Comparison of ENCODE assay signal across 8 cellular contexts in the genomic region with DNA sequence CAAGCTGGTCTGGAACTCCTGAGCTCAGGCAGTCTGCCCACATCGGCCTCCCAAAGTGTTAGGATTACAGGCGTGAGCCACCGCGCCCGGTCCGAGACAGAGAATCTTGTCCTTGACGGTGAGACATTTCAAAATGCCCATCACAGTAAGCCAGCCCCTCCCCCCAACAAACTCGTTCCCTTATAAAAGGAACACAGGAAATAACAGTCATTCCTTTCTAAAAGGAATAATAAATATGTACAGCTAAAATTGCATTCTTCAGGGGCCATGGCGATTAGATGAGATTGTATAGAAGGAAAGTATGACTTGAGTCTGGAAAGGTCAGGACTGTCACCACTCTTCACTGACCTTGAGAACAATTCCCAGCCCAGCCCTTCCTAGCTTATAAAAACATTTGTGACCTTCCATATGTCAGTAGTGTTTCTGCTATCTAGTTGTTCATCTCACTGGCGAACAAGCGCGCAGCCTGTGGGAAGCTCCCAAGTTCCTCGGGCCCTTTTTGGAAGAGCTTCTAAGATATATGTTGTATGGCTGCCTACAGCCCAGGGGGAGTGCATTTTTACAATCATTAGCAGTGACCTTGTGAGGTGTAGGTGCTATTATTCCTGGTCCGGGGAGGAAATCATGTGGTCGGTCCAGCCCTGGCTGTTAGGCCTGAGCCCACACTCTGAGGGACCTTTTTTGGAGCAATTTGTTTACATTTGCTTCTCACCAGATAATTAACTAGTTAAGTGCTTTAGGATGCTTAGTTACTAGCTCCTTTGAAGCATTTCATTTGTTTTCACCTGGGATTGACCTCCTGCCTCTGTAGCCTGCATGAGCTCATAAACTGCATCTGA. TPM values are rescaled to one million over a fixed set of nuclear protein-coding genes. Genes with fewer than 3 reads are reported as not detected.
DNase-seq lines count a peak whose midpoint lies in the region; ATAC-seq, FAIRE-seq and TF ChIP-seq lines count a peak whose summit lies in the region.

No MANE protein-coding gene starts in this region.

- ATAC-seq in activated T-cell treated with anti-CD3 and anti-CD28 coated beads, Interleukin-2, amount 50 U/mL, for 72 hours (replicated peaks in 1 of 2) = no peak
- ATAC-seq in activated T-cell treated with anti-CD3 and anti-CD28 coated beads, Interleukin-2, amount 50 U/mL, for 4 hours = no peak
- ATAC-seq in body of pancreas = no peak
- ATAC-seq in HepG2 = peak; percentile 49
- ATAC-seq in foreskin keratinocyte = no peak
- ATAC-seq in GM18498 (IDR thresholded peaks at IDR 0.05; ENCODE audit: unreplicated experiment) = no peak

- no peak overlapping the region for H2AFZ ChIP-seq in HepG2 (ENCODE audit: low read length)

- TF ChIP-seq POLR2A in body of pancreas (IDR thresholded peaks at IDR 0.05) (no peak), HepG2 (IDR thresholded peaks at IDR 0.05; ENCODE audit: insufficient read depth in 1 of 2, low read depth in 2 of 2, low read length in 2 of 2) (no peak)

- H3K79me2 ChIP-seq in HepG2 (ENCODE audit: insufficient read depth, low read length) = peaks cover 88% of the 10 kb centered on the region

- TF ChIP-seq RAD21 in HepG2 (CRISPR knock-in tag; IDR thresholded peaks at IDR 0.05) = no peak

- peaks cover 63% of the 10 kb centered on the region for H3K4me1 Mint-ChIP-seq in activated T-cell treated with anti-CD3 and anti-CD28 coated beads, Interleukin-2, amount 50 U/mL, for 72 hours (ENCODE audit: low read depth)
- H3K4me1 Mint-ChIP-seq in activated T-cell treated with anti-CD3 and anti-CD28 coated beads, Interleukin-2, amount 50 U/mL, for 4 hours (ENCODE audit: low read depth) = peaks cover 74% of the 10 kb centered on the region

- no peaks in the 10 kb centered on the region for H3K9me3 ChIP-seq in body of pancreas
- H3K9me3 ChIP-seq in HepG2 (ENCODE audit: low read length) = no peaks in the 10 kb centered on the region
- no peaks in the 10 kb centered on the region for H3K9me3 ChIP-seq in tibial artery

- WGBS in body of pancreas, 2 donors = 44 to 55% methylated on average over 15 of the region's 15 CpGs
- WGBS in HepG2 (ENCODE audit: low lambda C conversion rate) = 66% methylated on average over 12 of the region's 15 CpGs

- BruUV-seq in HepG2 (replicated peaks; lab: Mats Ljungman, UMichigan) = no TSS peak

- H3K4me2 ChIP-seq in HepG2 (ENCODE audit: low read depth, low read length) = peak overlapping the region; percentile 39; the same call in 1 of the 2 replicates

- H4K20me1 ChIP-seq in HepG2 (ENCODE audit: insufficient read depth, low read length) = peaks cover 44% of the 10 kb centered on the region

- TF ChIP-seq CTCF in body of pancreas (IDR thresholded peaks at IDR 0.05) (no peak), HepG2 (CRISPR knock-in tag; IDR thresholded peaks at IDR 0.05) (no peak), tibial artery (IDR thresholded peaks at IDR 0.05) (no peak), foreskin keratinocyte (conservative IDR thresholded peaks at IDR 0.05) (no peak)

- H3K4me3 ChIP-seq in body of pancreas (no peak overlapping the region), HepG2 (replicated peaks in 1 of 3; ENCODE audit: insufficient read depth in 1 of 3, low read depth in 2 of 3, low read length in 3 of 3) (no peak overlapping the region), tibial artery (peak overlapping the region in 1 of 2 donors; percentile 18)

- peaks cover 8 to 14% of the 10 kb centered on the region in 2 donors for H3K36me3 Mint-ChIP-seq in activated T-cell treated with anti-CD3 and anti-CD28 coated beads, Interleukin-2, amount 50 U/mL, for 72 hours (ENCODE audit: insufficient read depth in 2 of 2)
- H3K36me3 Mint-ChIP-seq in activated T-cell treated with anti-CD3 and anti-CD28 coated beads, Interleukin-2, amount 50 U/mL, for 4 hours (ENCODE audit: insufficient read depth) = peaks cover 12% of the 10 kb centered on the region

- no peaks in the 10 kb centered on the region for H3K27me3 Mint-ChIP-seq in activated T-cell treated with anti-CD3 and anti-CD28 coated beads, Interleukin-2, amount 50 U/mL, for 72 hours (ENCODE audit: low read depth)
- no peaks in the 10 kb centered on the region for H3K27me3 Mint-ChIP-seq in activated T-cell treated with anti-CD3 and anti-CD28 coated beads, Interleukin-2, amount 50 U/mL, for 4 hours (ENCODE audit: low read depth)

- POLR2A ChIA-PET in HepG2 (lab: Yijun Ruan, JAX) = interaction anchor here (0.9 kb wide), 1 partner anchor 12 kb away, joined by 3 read pairs; no protein-coding TSS in a partner anchor

- peak overlapping the region; percentile 49 for H3K27ac Mint-ChIP-seq in activated T-cell treated with anti-CD3 and anti-CD28 coated beads, Interleukin-2, amount 50 U/mL, for 72 hours

- no peaks in the 10 kb centered on the region for H3K9me3 Mint-ChIP-seq in activated T-cell treated with anti-CD3 and anti-CD28 coated beads, Interleukin-2, amount 50 U/mL, for 72 hours
- no peaks in the 10 kb centered on the region for H3K9me3 Mint-ChIP-seq in activated T-cell treated with anti-CD3 and anti-CD28 coated beads, Interleukin-2, amount 50 U/mL, for 4 hours

- FAIRE-seq in HepG2 (lab: Jason Lieb, UNC) = no peak

- H3K36me3 ChIP-seq in body of pancreas (replicated peaks in 1 of 2; ENCODE audit: insufficient read depth in 1 of 2, low read depth in 2 of 2) (no peaks in the 10 kb centered on the region), HepG2 (replicated peaks in 1 of 2; ENCODE audit: control insufficient read depth in 1 of 2, insufficient read depth in 2 of 2, low read length in 2 of 2) (no peaks in the 10 kb centered on the region; a peak in 1 of 5 replicates), tibial artery (no peaks in the 10 kb centered on the region)

- peaks cover 62% of the 10 kb centered on the region for H3K4me1 ChIP-seq in body of pancreas
- peaks cover 71% of the 10 kb centered on the region for H3K4me1 ChIP-seq in HepG2 (ENCODE audit: insufficient read depth, low read length)
- H3K4me1 ChIP-seq in tibial artery = peaks cover 0 to 96% (median 54%) of the 10 kb centered on the region in 4 donors
- H3K4me1 ChIP-seq in foreskin keratinocyte = peaks cover 19% of the 10 kb centered on the region

- H3K4me3 Mint-ChIP-seq in activated T-cell treated with anti-CD3 and anti-CD28 coated beads, Interleukin-2, amount 50 U/mL, for 72 hours = no peak overlapping the region
- no peak overlapping the region for H3K4me3 Mint-ChIP-seq in activated T-cell treated with anti-CD3 and anti-CD28 coated beads, Interleukin-2, amount 50 U/mL, for 4 hours

- H3K27me3 ChIP-seq in body of pancreas (no peaks in the 10 kb centered on the region), HepG2 (ENCODE audit: control insufficient read depth in 1 of 2, insufficient read depth in 2 of 2, low read length in 2 of 2) (no peaks in the 10 kb centered on the region), tibial artery (no peaks in the 10 kb centered on the region), foreskin keratinocyte (no peaks in the 10 kb centered on the region)

- H3K27ac ChIP-seq in body of pancreas (peak overlapping the region; percentile 2 to 37 (median 8)), HepG2 (ENCODE audit: extremely low read length, insufficient read depth, low read length) (peak overlapping the region; percentile 28), tibial artery (peak overlapping the region; percentile 46 to 48), foreskin keratinocyte (no peak overlapping the region)

- CTCF ChIA-PET in HepG2 (lab: Yijun Ruan, JAX; ENCODE audit: low intra/inter-chr PET ratio, low total read pairs) = no interaction called here

- DNase-seq in activated T-cell treated with anti-CD3 and anti-CD28 coated beads, Interleukin-2, amount 50 U/mL, for 72 hours = no peak
- no peak for DNase-seq in activated T-cell treated with anti-CD3 and anti-CD28 coated beads, Interleukin-2, amount 50 U/mL, for 4 hours
- DNase-seq in body of pancreas = no peak
- no peak for DNase-seq in HepG2 (ENCODE audit: low spot score)
- DNase-seq in tibial artery = no peak
- no peak for DNase-seq in foreskin keratinocyte
- DNase-seq in NCI-H446 treated with DMSO at 0.1 percent for 48 hours (lab: John Stamatoyannopoulos, UW) = no peak

- no peak for TF ChIP-seq EP300 in HepG2 (IDR thresholded peaks at IDR 0.05; ENCODE audit: low read depth in 2 of 2, low read length in 2 of 2)
- TF ChIP-seq EP300 in HepG2 (CRISPR knock-in tag; IDR thresholded peaks at IDR 0.05; ENCODE audit: borderline replicate concordance) = no peak

- H3K9ac ChIP-seq in HepG2 (ENCODE audit: insufficient read depth, low read depth, low read length) = no peak overlapping the region

- intact Hi-C loops in body of pancreas (cut with DNase I) (no loop called here), HepG2 (cut with micrococcal nuclease; ENCODE audit: unreplicated experiment) (no loop called here), tibial artery (cut with DNase I; ENCODE audit: low total_unique reads) (loop anchor here (10.0 kb wide), 1 partner anchor 291 kb away; no protein-coding TSS in a partner anchor)

- in situ Hi-C loops in HepG2 (cut with HindIII; ENCODE audit: extremely low pct_ligation_motif_present, low pct_unique_long_range_greater_than_20kb) = no loop called here

RNA-seq across cellular contexts. Expression of a gene that starts 8.7 kb away (rescaled TPM):
- 100 to 1,000 TPM; 145 to 151 TPM for total RNA-seq in activated T-cell treated with anti-CD3 and anti-CD28 coated beads, Interleukin-2, amount 50 U/mL, for 72 hours
- total RNA-seq in activated T-cell treated with anti-CD3 and anti-CD28 coated beads, Interleukin-2, amount 50 U/mL, for 4 hours = 100 to 1,000 TPM; 194 to 215 (median 212) TPM
- total RNA-seq in body of pancreas (10 to 100 TPM; 26.4 to 29.8 TPM), HepG2 (2016; rRNA removed; fragmentation: Illumina TruSeq; extraction: Trizol) (28.5 and 38.6 TPM in 2 replicates), foreskin keratinocyte (126 and 127 TPM in 2 replicates)
- 12.7 and 18.5 TPM in 2 replicates for total RNA-seq in HepG2 (2016; cell fraction: cytosol; rRNA removed; fragmentation: Illumina TruSeq; extraction: Trizol; ENCODE audit: low read depth)
- total RNA-seq in HepG2 (2016; cell fraction: insoluble cytoplasmic fraction; rRNA removed; fragmentation: Illumina TruSeq; extraction: Trizol) = 31.4 and 32.6 TPM in 2 replicates
- 51.4 and 51.8 TPM in 2 replicates for total RNA-seq in HepG2 (2016; cell fraction: membrane; rRNA removed; fragmentation: Illumina TruSeq; extraction: Trizol)
- 18.9 and 20.9 TPM in 2 replicates for total RNA-seq in HepG2 (2016; cell fraction: nucleus; rRNA removed; fragmentation: Illumina TruSeq; extraction: Trizol)
- polyA plus RNA-seq in HepG2 (2011; rRNA removed) (41.4 and 49.1 TPM in 2 replicates), foreskin keratinocyte (104 and 119 TPM in 2 replicates)
- 42.6 and 48.7 TPM in 2 replicates for polyA plus RNA-seq in HepG2 (2011; cell fraction: cytosol; rRNA removed)
- polyA plus RNA-seq in HepG2 (2011; cell fraction: nucleus; rRNA removed) = 28.2 and 28.3 TPM in 2 replicates
- polyA plus RNA-seq in HepG2 (2012) = 34.4 and 36.9 TPM in 2 replicates
- polyA plus RNA-seq in HepG2 (2016; cell fraction: cytosol; fragmentation: Illumina TruSeq; extraction: Trizol; ENCODE audit: low read depth) = 56.7 and 58.7 TPM in 2 replicates
- polyA plus RNA-seq in HepG2 (2016; cell fraction: insoluble cytoplasmic fraction; fragmentation: Illumina TruSeq; extraction: Trizol; ENCODE audit: low read depth) = 71.8 and 88.8 TPM in 2 replicates
- 116 and 117 TPM in 2 replicates for polyA plus RNA-seq in HepG2 (2016; cell fraction: membrane; fragmentation: Illumina TruSeq; extraction: Trizol; ENCODE audit: low read depth)
- polyA plus RNA-seq in HepG2 (2016; cell fraction: nucleus; fragmentation: Illumina TruSeq; extraction: Trizol; ENCODE audit: insufficient read depth, low read depth) = 51.4 and 59.8 TPM in 2 replicates
- 50.6 and 97.3 TPM in 2 replicates for polyA minus RNA-seq in HepG2 (2011; rRNA and poly(A)+ RNA removed; ENCODE audit: low replicate concordance)
- polyA minus RNA-seq in HepG2 (2011; cell fraction: cytosol; rRNA and poly(A)+ RNA removed) = 24.6 and 26.6 TPM in 2 replicates
- 13.0 and 16.4 TPM in 2 replicates for polyA minus RNA-seq in HepG2 (2011; cell fraction: nucleus; rRNA and poly(A)+ RNA removed)

RNA-seq across cellular contexts. Expression of a gene that starts 23.5 kb away (rescaled TPM):
- total RNA-seq in activated T-cell treated with anti-CD3 and anti-CD28 coated beads, Interleukin-2, amount 50 U/mL, for 72 hours = 10 to 100 TPM; 18.2 to 23.7 TPM
- total RNA-seq in activated T-cell treated with anti-CD3 and anti-CD28 coated beads, Interleukin-2, amount 50 U/mL, for 4 hours = 10 to 100 TPM; 12.4 to 14.3 (median 13.4) TPM
- total RNA-seq in body of pancreas = 10 to 100 TPM; 11.9 to 33.6 TPM
- total RNA-seq in HepG2 (2016; rRNA removed; fragmentation: Illumina TruSeq; extraction: Trizol) = 7.6 and 9.0 TPM in 2 replicates
- 1.8 and 2.2 TPM in 2 replicates for total RNA-seq in HepG2 (2016; cell fraction: cytosol; rRNA removed; fragmentation: Illumina TruSeq; extraction: Trizol; ENCODE audit: low read depth)
- total RNA-seq in HepG2 (2016; cell fraction: insoluble cytoplasmic fraction; rRNA removed; fragmentation: Illumina TruSeq; extraction: Trizol) = 7.3 and 9.0 TPM in 2 replicates
- 3.2 and 3.4 TPM in 2 replicates for total RNA-seq in HepG2 (2016; cell fraction: membrane; rRNA removed; fragmentation: Illumina TruSeq; extraction: Trizol)
- 9.0 and 10.5 TPM in 2 replicates for total RNA-seq in HepG2 (2016; cell fraction: nucleus; rRNA removed; fragmentation: Illumina TruSeq; extraction: Trizol)
- polyA plus RNA-seq in HepG2 (2011; rRNA removed) = 17.2 and 17.5 TPM in 2 replicates
- polyA plus RNA-seq in HepG2 (2011; cell fraction: cytosol; rRNA removed) = 11.3 and 12.6 TPM in 2 replicates
- polyA plus RNA-seq in HepG2 (2011; cell fraction: nucleus; rRNA removed) = 16.2 and 16.9 TPM in 2 replicates
- polyA plus RNA-seq in HepG2 (2012) = 9.9 and 10.1 TPM in 2 replicates
- polyA plus RNA-seq in HepG2 (2016; cell fraction: cytosol; fragmentation: Illumina TruSeq; extraction: Trizol; ENCODE audit: low read depth) = 0.43 and 1.1 TPM in 2 replicates
- 8.9 and 10.1 TPM in 2 replicates for polyA plus RNA-seq in HepG2 (2016; cell fraction: insoluble cytoplasmic fraction; fragmentation: Illumina TruSeq; extraction: Trizol; ENCODE audit: low read depth)
- 1.4 and 1.6 TPM in 2 replicates for polyA plus RNA-seq in HepG2 (2016; cell fraction: membrane; fragmentation: Illumina TruSeq; extraction: Trizol; ENCODE audit: low read depth)
- 8.1 and 9.2 TPM in 2 replicates for polyA plus RNA-seq in HepG2 (2016; cell fraction: nucleus; fragmentation: Illumina TruSeq; extraction: Trizol; ENCODE audit: insufficient read depth, low read depth)
- 14.6 and 25.0 TPM in 2 replicates for polyA minus RNA-seq in HepG2 (2011; rRNA and poly(A)+ RNA removed; ENCODE audit: low replicate concordance)
- 8.8 and 9.5 TPM in 2 replicates for polyA minus RNA-seq in HepG2 (2011; cell fraction: cytosol; rRNA and poly(A)+ RNA removed)
- polyA minus RNA-seq in HepG2 (2011; cell fraction: nucleus; rRNA and poly(A)+ RNA removed) = 24.2 and 24.5 TPM in 2 replicates
- total RNA-seq in foreskin keratinocyte = 12.9 and 14.1 TPM in 2 replicates
- 10.4 and 11.3 TPM in 2 replicates for polyA plus RNA-seq in foreskin keratinocyte
